ENCODE assay signal across 20 cellular contexts in genomic region chr11:66863428-66864125, GRCh38. TPM values are rescaled to one million over a fixed set of nuclear protein-coding genes. Genes with fewer than 3 reads are reported as not detected.
DNase-seq lines count a peak whose midpoint lies in the region; ATAC-seq, FAIRE-seq and TF ChIP-seq lines count a peak whose summit lies in the region.
"Had no signal": no experiment of that assay in that cellular context is flagged by ENCODE, and none has a peak within 500 bp of the region (broad histone marks: within the 10 kb centered on the region; RNA-seq: fewer than 3 reads in every experiment).

No MANE protein-coding gene starts in this region.

- no peak for TF ChIP-seq EP300 in K562 (IDR thresholded peaks at IDR 0.05; ENCODE audit: low read length)

- H3K4me3 ChIP-seq in right atrium auricular region (no peak overlapping the region), K562 (no peak overlapping the region)
- H3K4me3 ChIP-seq: SJCRH30 had no signal

- no TSS peak for BruUV-seq in K562 (replicated peaks; lab: Mats Ljungman, UMichigan)

- CTCF ChIA-PET in K562 (lab: Yijun Ruan, JAX; ENCODE audit: low intra/inter-chr PET ratio) (no interaction called here), HEK293T (lab: Yijun Ruan, JAX) (no interaction called here)

- no peaks in the 10 kb centered on the region for H3K9me3 ChIP-seq in right atrium auricular region
- H3K9me3 ChIP-seq in K562 (replicated peaks; ENCODE audit: control insufficient read depth, insufficient read depth, low read depth, low read length), result no peaks in the 10 kb centered on the region
- H3K9me3 ChIP-seq: BE2C, Caco-2, SJCRH30 had no signal

- no peaks in the 10 kb centered on the region for H3K36me3 ChIP-seq in right atrium auricular region
- peaks cover 27% of the 10 kb centered on the region; the same call in 1 of the 3 replicates for H3K36me3 ChIP-seq in K562 (ENCODE audit: control insufficient read depth, insufficient read depth, low read length)

- POLR2A ChIA-PET in K562 (lab: Yijun Ruan, JAX) (interaction anchor here (0.5 kb wide), 1 partner anchor 12 kb away, joined by 3 read pairs; no protein-coding TSS in a partner anchor), HEK293T (lab: Yijun Ruan, JAX) (no interaction called here)

- in situ Hi-C loops in K562 (cut with MboI), result no loop called here

- H3K27ac ChIP-seq in right atrium auricular region (no peak overlapping the region), K562 (ENCODE audit: extremely low read depth, low read depth, low read length) (no peak overlapping the region)
- H3K27ac ChIP-seq: HL-60, SJCRH30 had no signal

- H3K4me1 ChIP-seq in right atrium auricular region, result no peaks in the 10 kb centered on the region
- H3K4me1 ChIP-seq in K562 (replicated peaks in 1 of 2; ENCODE audit: control insufficient read depth in 2 of 2, insufficient read depth in 2 of 2, low read length in 2 of 2), result peaks cover 4 to 75% of the 10 kb centered on the region in 2 experiments; a peak in 4 of 5 replicates
- H3K4me1 ChIP-seq: BE2C, Caco-2 had no signal

- H4K20me1 ChIP-seq in K562 (replicated peaks; ENCODE audit: control insufficient read depth, insufficient read depth, low read length), result 0 out of 2 replicates have a peak, but pooled peaks cover 3% of the 10 kb centered on the region

- no peak overlapping the region for H2AFZ ChIP-seq in K562 (ENCODE audit: low read depth, low read length)

- no peak for TF ChIP-seq POLR2A in K562 (conservative IDR thresholded peaks at IDR 0.05)

- no peak for FAIRE-seq in K562 (lab: Jason Lieb, UNC)
- FAIRE-seq: A204.1, HTR-8/SVneo had no signal

- DNase-seq in left ventricle myocardium superior (peak; percentile 25), right atrium auricular region (ENCODE audit: low spot score) (no peak), K562 (ENCODE audit: extremely low read depth in 1 of 4, low spot score in 3 of 4) (no peak), left colon (peak; percentile 72 to 76), HEK293T (ENCODE audit: extremely low spot score) (no peak), DMS153 (lab: John Stamatoyannopoulos, UW) (no peak), T-helper 1 cell (no peak)
- no peak for DNase-seq in activated effector memory CD4-positive, alpha-beta T cell treated with Interleukin-2 at 50 U/mL for 16 hours
- DNase-seq: BE2C; Caco-2; CD4-positive, CD25-positive, alpha-beta regulatory T cell; MV-4-11; NCI-H1417 treated with DMSO at 0.1 percent for 48 hours; NCI-H1930; NCI-H226; PC-3; SJCRH30 had no signal

- no peak overlapping the region for H3K4me2 ChIP-seq in K562 (ENCODE audit: insufficient read depth, low read length)

- H3K9me1 ChIP-seq in K562 (ENCODE audit: control insufficient read depth, insufficient read depth, low read length), result no peaks in the 10 kb centered on the region

- H3K79me2 ChIP-seq in K562 (ENCODE audit: control insufficient read depth, insufficient read depth, low read length), result peaks cover under 1% of the 10 kb centered on the region; the same call in 2 of the 3 replicates

- ATAC-seq in left ventricle myocardium superior, result no peak
- no peak for ATAC-seq in K562
- ATAC-seq in left colon, result peak; percentile 67
- ATAC-seq: PC-3 had no signal

- no peak for TF ChIP-seq RAD21 in K562 (CRISPR knock-in tag; conservative IDR thresholded peaks at IDR 0.05 in 1 of 2, IDR thresholded peaks at IDR 0.05 in 1 of 2)

- H3K27me3 ChIP-seq in right atrium auricular region, result no peaks in the 10 kb centered on the region
- no peaks in the 10 kb centered on the region for H3K27me3 ChIP-seq in K562 (ENCODE audit: control insufficient read depth in 2 of 2, insufficient read depth in 2 of 2, low read length in 2 of 2)
- H3K27me3 ChIP-seq: BE2C, SJCRH30 had no signal

- intact Hi-C loops in left ventricle myocardium superior (cut with micrococcal nuclease) (no loop called here), K562 (cut with micrococcal nuclease) (no loop called here), left colon (cut with DNase I, micrococcal nuclease) (no loop called here)

- TF ChIP-seq CTCF in right atrium auricular region (IDR thresholded peaks at IDR 0.05) (no peak), K562 (IDR thresholded peaks at IDR 0.05 in 2 of 3, conservative IDR thresholded peaks at IDR 0.05 in 1 of 3; ENCODE audit: insufficient read depth in 2 of 3, low read depth in 1 of 3, low read length in 3 of 3) (no peak)

- whole genome bisulfite sequencing in K562 (ENCODE audit: insufficient coverage, low coverage, missing lambda C conversion rate), result 88% methylated on average over 27 of the region's 31 CpGs

- peak overlapping the region in 1 of 2 experiments; percentile 28; a peak in 1 of 4 replicates for H3K9ac ChIP-seq in K562 (ENCODE audit: insufficient read depth in 1 of 2, low read depth in 2 of 2, low read length in 2 of 2)

TF ChIP-seq in K562, 482 proteins besides CTCF, POLR2A, EP300 and RAD21 (continues in another document):
- TF ChIP-seq SRSF3 (IDR thresholded peaks at IDR 0.05; ENCODE audit: insufficient read depth, low read length) (no peak), ZNF354B (CRISPR knock-in tag; IDR thresholded peaks at IDR 0.05) (no peak)

TF ChIP-seq in HEK293T, 16 proteins besides CTCF, POLR2A, EP300 and RAD21:
- TF ChIP-seq FOXK2 (IDR thresholded peaks at IDR 0.05) (no peak), FOXA1 (IDR thresholded peaks at IDR 0.05) (no peak), HDGF (IDR thresholded peaks at IDR 0.05; ENCODE audit: borderline replicate concordance) (no peak), PKNOX1 (IDR thresholded peaks at IDR 0.05) (no peak), TARDBP (IDR thresholded peaks at IDR 0.05) (no peak), SP1 (IDR thresholded peaks at IDR 0.05) (no peak), NFRKB (IDR thresholded peaks at IDR 0.05) (no peak), CTBP1 (IDR thresholded peaks at IDR 0.05; ENCODE audit: borderline replicate concordance) (no peak), BHLHE40 (IDR thresholded peaks at IDR 0.05; ENCODE audit: borderline replicate concordance) (no peak), ELF4 (IDR thresholded peaks at IDR 0.05) (no peak), ZNF384 (IDR thresholded peaks at IDR 0.05) (no peak), LEF1 (IDR thresholded peaks at IDR 0.05; ENCODE audit: borderline replicate concordance) (no peak), FOXM1 (IDR thresholded peaks at IDR 0.05; ENCODE audit: borderline replicate concordance) (no peak), ARNT (IDR thresholded peaks at IDR 0.05) (no peak), SUZ12 (IDR thresholded peaks at IDR 0.05) (no peak), L3MBTL2 (conservative IDR thresholded peaks at IDR 0.05) (no peak)

RNA-seq across cellular contexts. Expression of gene LRFN4, which starts 6.7 kb away (rescaled TPM):
- total RNA-seq in left ventricle myocardium superior (17.2 TPM), right atrium auricular region (10 to 100 TPM in 1 of 2 donors, 1 to 10 TPM in 1; 8.6 to 13.2 TPM), K562 (2014; rRNA removed) (41.3 and 53.0 TPM in 2 replicates), K562 (2014; rRNA removed; fragmentation: Illumina TruSeq; extraction: Trizol) (1.1 and 1.5 TPM in 2 replicates), K562 (2015; rRNA removed; fragmentation: Illumina TruSeq; extraction: Trizol) (19.4 and 23.0 TPM in 2 replicates), K562 (2021) (59.5 and 60.1 TPM in 2 replicates), left colon (10 to 100 TPM; 32.7 to 46.3 TPM)
- total RNA-seq in K562 (2011; cell fraction: chromatin; rRNA removed; ENCODE audit: low replicate concordance), result 6.4 and 27.6 TPM in 2 replicates
- total RNA-seq in K562 (2011; cell fraction: nucleolus; rRNA removed), result 47.9 and 52.9 TPM in 2 replicates
- 13.7 and 16.8 TPM in 2 replicates for total RNA-seq in K562 (2011; cell fraction: nucleoplasm; rRNA removed)
- polyA plus RNA-seq in K562 (2011; rRNA removed) (6.7 and 11.3 TPM in 2 replicates), K562 (2014; fragmentation: Illumina TruSeq; extraction: Trizol) (1.1 and 9.0 TPM in 2 replicates), K562 (2014; fragmentation: Nextera tagmentation; extraction: Ambion mirVana) (under 1 TPM; 0.10 to 0.14 TPM), K562 (2014; rRNA removed) (31.5 and 32.3 TPM in 2 replicates)
- 17.4 and 75.5 TPM in 2 replicates for polyA plus RNA-seq in K562 (2011; cell fraction: cytosol; rRNA removed)
- polyA plus RNA-seq in K562 (2011; cell fraction: nucleus; rRNA removed), result 36.1 and 82.9 TPM in 2 replicates
- polyA plus RNA-seq in K562 (2012), result 18.4 and 21.2 TPM in 2 replicates
- polyA minus RNA-seq in K562 (2011; rRNA and poly(A)+ RNA removed), result 1.4 and 3.4 TPM in 2 replicates
- 23.3 and 29.6 TPM in 2 replicates for polyA minus RNA-seq in K562 (2011; cell fraction: cytosol; rRNA and poly(A)+ RNA removed)
- polyA minus RNA-seq in K562 (2011; cell fraction: nucleus; rRNA and poly(A)+ RNA removed), result 12.9 and 13.5 TPM in 2 replicates

RNA-seq across cellular contexts. Expression of gene RCE1, which starts 20.3 kb away (rescaled TPM):
- total RNA-seq in left ventricle myocardium superior (6.5 TPM), right atrium auricular region (1 to 10 TPM; 6.4 to 8.1 TPM), K562 (2014; rRNA removed) (41.3 and 41.5 TPM in 2 replicates), K562 (2014; rRNA removed; fragmentation: Illumina TruSeq; extraction: Trizol) (8.8 and 10.6 TPM in 2 replicates), K562 (2015; rRNA removed; fragmentation: Illumina TruSeq; extraction: Trizol) (17.8 and 18.7 TPM in 2 replicates), K562 (2021) (26.3 and 27.7 TPM in 2 replicates), left colon (10 to 100 TPM; 25.5 to 28.3 TPM)
- 20.0 and 55.8 TPM in 2 replicates for total RNA-seq in K562 (2011; cell fraction: chromatin; rRNA removed; ENCODE audit: low replicate concordance)
- 76.0 and 85.1 TPM in 2 replicates for total RNA-seq in K562 (2011; cell fraction: nucleolus; rRNA removed)
- total RNA-seq in K562 (2011; cell fraction: nucleoplasm; rRNA removed), result 47.9 and 52.4 TPM in 2 replicates
- polyA plus RNA-seq in K562 (2011; rRNA removed) (13.9 and 25.0 TPM in 2 replicates), K562 (2014; fragmentation: Illumina TruSeq; extraction: Trizol) (15.1 and 20.9 TPM in 2 replicates), K562 (2014; fragmentation: Nextera tagmentation; extraction: Ambion mirVana) (1 to 10 TPM in 1 of 2 experiments, under 1 TPM in 1; 0.75 to 3.0 TPM), K562 (2014; rRNA removed) (31.1 and 31.9 TPM in 2 replicates)
- polyA plus RNA-seq in K562 (2011; cell fraction: cytosol; rRNA removed), result 36.6 and 88.7 TPM in 2 replicates
- polyA plus RNA-seq in K562 (2011; cell fraction: nucleus; rRNA removed), result 50.0 and 76.3 TPM in 2 replicates
- 24.5 and 28.6 TPM in 2 replicates for polyA plus RNA-seq in K562 (2012)
- polyA minus RNA-seq in K562 (2011; rRNA and poly(A)+ RNA removed), result 6.2 and 7.5 TPM in 2 replicates
- 16.9 and 20.8 TPM in 2 replicates for polyA minus RNA-seq in K562 (2011; cell fraction: cytosol; rRNA and poly(A)+ RNA removed)
- polyA minus RNA-seq in K562 (2011; cell fraction: nucleus; rRNA and poly(A)+ RNA removed), result 22.8 and 26.4 TPM in 2 replicates

Comparison
In these comparisons a context has a peak if more than half of its experiments do, and no peak if none do; other contexts are left out.
1. DNase-seq: peak in left ventricle myocardium superior (single experiment) and left colon (2 of 2); none in right atrium auricular region (single experiment), K562 (0 of 4), activated effector memory CD4-positive, alpha-beta T cell treated with Interleukin-2 at 50 U/mL for 16 hours (single experiment), HEK293T (single experiment), DMS153 (single experiment) and T-helper 1 cell (0 of 5).